ENCODE assay signal across 9 cellular contexts in genomic region chr17:68908045-68908444, GRCh38. TPM values are rescaled to one million over a fixed set of nuclear protein-coding genes. Genes with fewer than 3 reads are reported as not detected.
DNase-seq lines count a peak whose midpoint lies in the region; ATAC-seq and TF ChIP-seq lines count a peak whose summit lies in the region.
"Had no signal": no experiment of that assay in that cellular context is flagged by ENCODE, and none has a peak within 500 bp of the region (broad histone marks: within the 10 kb centered on the region; RNA-seq: fewer than 3 reads in every experiment).

No MANE protein-coding gene starts in this region.

- no peak for TF ChIP-seq POLR2A in breast epithelium (IDR thresholded peaks at IDR 0.05)

- ATAC-seq in GM19395 (IDR thresholded peaks at IDR 0.05; ENCODE audit: unreplicated experiment) (peak; percentile 61), HG02885 (IDR thresholded peaks at IDR 0.05; ENCODE audit: poor library complexity, unreplicated experiment) (peak; percentile 69), mucosa of descending colon (no peak)

- POLR2A ChIA-PET in HEK293T (lab: Yijun Ruan, JAX): no interaction called here

- H3K27me3 ChIP-seq in breast epithelium: no peaks in the 10 kb centered on the region

- no peaks in the 10 kb centered on the region for H3K4me1 ChIP-seq in breast epithelium
- H3K4me1 ChIP-seq in mucosa of descending colon (ENCODE audit: low read depth): no peaks in the 10 kb centered on the region

- H3K9me3 ChIP-seq in breast epithelium: no peaks in the 10 kb centered on the region
- H3K9me3 ChIP-seq in mucosa of descending colon: no peaks in the 10 kb centered on the region

- no peak overlapping the region for H3K4me3 ChIP-seq in breast epithelium
- H3K4me3 ChIP-seq in mucosa of descending colon: no peak overlapping the region

- CTCF ChIA-PET in HEK293T (lab: Yijun Ruan, JAX): interaction anchor here (0.7 kb wide), 1 partner anchor 121 kb away, joined by 4 read pairs; no protein-coding TSS in a partner anchor

- H3K27ac ChIP-seq in breast epithelium: peak overlapping the region; percentile 70 to 82

- H3K36me3 ChIP-seq in breast epithelium (no peaks in the 10 kb centered on the region), mucosa of descending colon (ENCODE audit: low read depth) (no peaks in the 10 kb centered on the region)

- no peak for TF ChIP-seq CTCF in breast epithelium (IDR thresholded peaks at IDR 0.05)
- no peak for TF ChIP-seq CTCF in mucosa of descending colon (IDR thresholded peaks at IDR 0.05)

- intact Hi-C loops in breast epithelium (cut with DNase I; ENCODE audit: low total_unique reads): no loop called here
- intact Hi-C loops in mucosa of descending colon (cut with DNase I, micrococcal nuclease): no loop called here

- no peak for DNase-seq in breast epithelium (ENCODE audit: low spot score in 2 of 2)
- DNase-seq in superior temporal gyrus (ENCODE audit: extremely low spot score): peak; percentile 60
- no peak for DNase-seq in HEK293T (ENCODE audit: extremely low spot score)
- DNase-seq in SKM-1 treated with dmso at 0.1 percent for 144 hours (lab: John Stamatoyannopoulos, UW; ENCODE audit: unreplicated experiment): no peak
- no peak for DNase-seq in mucosa of descending colon
- DNase-seq: activated naive CD4-positive, alpha-beta T cell treated with anti-CD3 and anti-CD28 coated beads, Interleukin-2, amount 50 U/mL, for 16 hours; stimulated activated CD4-positive, alpha-beta T cell treated with anti-CD3 and anti-CD28 coated beads, Interleukin-12 subunit alpha, Interleukin-12 subunit beta, amount 100 ng/mL, for 4 hours had no signal

TF ChIP-seq in HEK293T, 16 proteins besides CTCF, POLR2A, EP300 and RAD21:
- TF ChIP-seq BHLHE40 (IDR thresholded peaks at IDR 0.05; ENCODE audit: borderline replicate concordance) (no peak), TARDBP (IDR thresholded peaks at IDR 0.05) (no peak), ELF4 (IDR thresholded peaks at IDR 0.05) (no peak), ZNF384 (IDR thresholded peaks at IDR 0.05) (no peak), SUZ12 (IDR thresholded peaks at IDR 0.05) (no peak), FOXA1 (IDR thresholded peaks at IDR 0.05) (no peak), ARNT (IDR thresholded peaks at IDR 0.05) (no peak), CTBP1 (IDR thresholded peaks at IDR 0.05; ENCODE audit: borderline replicate concordance) (no peak), SP1 (IDR thresholded peaks at IDR 0.05) (no peak), HDGF (IDR thresholded peaks at IDR 0.05; ENCODE audit: borderline replicate concordance) (no peak), FOXK2 (IDR thresholded peaks at IDR 0.05) (no peak), PKNOX1 (IDR thresholded peaks at IDR 0.05) (no peak), NFRKB (IDR thresholded peaks at IDR 0.05) (no peak), LEF1 (IDR thresholded peaks at IDR 0.05; ENCODE audit: borderline replicate concordance) (no peak), FOXM1 (IDR thresholded peaks at IDR 0.05; ENCODE audit: borderline replicate concordance) (no peak), L3MBTL2 (conservative IDR thresholded peaks at IDR 0.05) (no peak)

RNA-seq across cellular contexts. Expression of gene ABCA8, which starts 47.1 kb away (rescaled TPM):
- 10 to 100 TPM; 38.6 to 47.5 (median 46.2) TPM for total RNA-seq in breast epithelium
- 10 to 100 TPM in 2 of 3 donors, 1 to 10 TPM in 1; 6.0 to 42.1 (median 13.1) TPM for total RNA-seq in mucosa of descending colon
